ENCODE assay signal across 9 cellular contexts in genomic region chr2:189658281-189658680, GRCh38. TPM values are rescaled to one million over a fixed set of nuclear protein-coding genes. Genes with fewer than 3 reads are reported as not detected.
DNase-seq lines count a peak whose midpoint lies in the region; ATAC-seq and TF ChIP-seq lines count a peak whose summit lies in the region.
"Had no signal": no experiment of that assay in that cellular context is flagged by ENCODE, and none has a peak within 500 bp of the region (broad histone marks: within the 10 kb centered on the region; RNA-seq: fewer than 3 reads in every experiment).

No MANE protein-coding gene starts in this region.

- H3K27ac ChIP-seq in CD4-positive, alpha-beta T cell (ENCODE audit: low read depth, low read length): peak overlapping the region; percentile 67
- no peak overlapping the region for H3K27ac ChIP-seq in GM23338 (ENCODE audit: low read depth)

- H3K27me3 ChIP-seq in CD4-positive, alpha-beta T cell (ENCODE audit: control insufficient read depth, insufficient read depth, low read length): no peaks in the 10 kb centered on the region
- H3K27me3 ChIP-seq in GM23338 (ENCODE audit: insufficient read depth): no peaks in the 10 kb centered on the region

- no peaks in the 10 kb centered on the region for H4K20me1 ChIP-seq in GM23338 (replicated peaks; ENCODE audit: insufficient read depth)

- H3K27ac Mint-ChIP-seq in CD4-positive, alpha-beta T cell: peak overlapping the region; percentile 97
- no peak overlapping the region for H3K27ac Mint-ChIP-seq in GM23338
- H3K27ac Mint-ChIP-seq in activated naive CD8-positive, alpha-beta T cell treated with anti-CD3 and anti-CD28 coated beads, Interleukin-2, amount 10 ng/mL, durations not matched to agents 7 days and 5 days: peak overlapping the region; percentile 87
- peak overlapping the region in 8 of 10 donors; percentile 90 to 98 (median 95) for H3K27ac Mint-ChIP-seq in naive thymus-derived CD8-positive, alpha-beta T cell

- H3K79me2 ChIP-seq in GM23338 (replicated peaks; ENCODE audit: insufficient read depth): peaks cover 15% of the 10 kb centered on the region

- H3K4me1 Mint-ChIP-seq in CD4-positive, alpha-beta T cell (ENCODE audit: low read depth): peaks cover 52% of the 10 kb centered on the region
- H3K4me1 Mint-ChIP-seq in GM23338: 0 out of 3 replicates have a peak, but pooled peaks cover 2% of the 10 kb centered on the region
- H3K4me1 Mint-ChIP-seq in activated naive CD8-positive, alpha-beta T cell treated with anti-CD3 and anti-CD28 coated beads, Interleukin-2, amount 10 ng/mL, durations not matched to agents 7 days and 5 days: peaks cover 27% of the 10 kb centered on the region
- peaks cover 24 to 47% (median 36%) of the 10 kb centered on the region in 4 donors for H3K4me1 Mint-ChIP-seq in naive thymus-derived CD8-positive, alpha-beta T cell

- H2AFZ ChIP-seq in GM23338: peak overlapping the region; percentile 25

- H3K9me3 Mint-ChIP-seq in CD4-positive, alpha-beta T cell: no peaks in the 10 kb centered on the region
- H3K9me3 Mint-ChIP-seq in GM23338: peaks cover 6% of the 10 kb centered on the region
- peaks cover 2% of the 10 kb centered on the region for H3K9me3 Mint-ChIP-seq in activated naive CD8-positive, alpha-beta T cell treated with anti-CD3 and anti-CD28 coated beads, Interleukin-2, amount 10 ng/mL, durations not matched to agents 7 days and 5 days
- no peaks in the 10 kb centered on the region for H3K9me3 Mint-ChIP-seq in naive thymus-derived CD8-positive, alpha-beta T cell

- CTCF ChIA-PET in CD4-positive, alpha-beta T cell (lab: Charles Lee): interaction anchor here (1.2 to 2.5 kb wide), 3 partner anchors 9 to 104 kb away, joined by 3 to 11 read pairs (median 11); partner anchors contain the start of genes ANKAR and OSGEPL1

- peak overlapping the region; percentile 73 for H3K4me3 Mint-ChIP-seq in CD4-positive, alpha-beta T cell
- H3K4me3 Mint-ChIP-seq in GM23338: no peak overlapping the region
- H3K4me3 Mint-ChIP-seq in activated naive CD8-positive, alpha-beta T cell treated with anti-CD3 and anti-CD28 coated beads, Interleukin-2, amount 10 ng/mL, durations not matched to agents 7 days and 5 days: peak overlapping the region; percentile 70
- H3K4me3 Mint-ChIP-seq in naive thymus-derived CD8-positive, alpha-beta T cell: peak overlapping the region; percentile 58 to 86 (median 72)

- H3K36me3 ChIP-seq in GM23338 (ENCODE audit: insufficient read depth): no peaks in the 10 kb centered on the region

- intact Hi-C loops in CD4-positive, alpha-beta T cell (cut with DNase I, micrococcal nuclease): loop anchor here in 1 of 2 experiments (5.0 kb wide), 3 partner anchors 409 to 709 kb away; partner anchors contain the start of gene HIBCH
- intact Hi-C loops in head of caudate nucleus (cut with DNase I): no loop called here

- no peaks in the 10 kb centered on the region for H3F3A ChIP-seq in GM23338 (replicated peaks; ENCODE audit: low read depth)

- H3K4me1 ChIP-seq in GM23338 (ENCODE audit: insufficient read depth): peaks cover 7% of the 10 kb centered on the region

- DNase-seq in CD4-positive, alpha-beta T cell: peak in 7 of 10 experiments; percentile 11 to 47 (median 33)
- DNase-seq in GM23338 (ENCODE audit: low spot score) (no peak), G401 (ENCODE audit: low spot score) (no peak), RPMI8226 (no peak), head of caudate nucleus (no peak)
- no peak for DNase-seq in activated naive CD8-positive, alpha-beta T cell treated with anti-CD3 and anti-CD28 coated beads, Interleukin-2, amount 10 ng/mL, durations not matched to agents 7 days and 5 days
- peak in 4 of 10 donors; percentile 6 to 41 (median 32) for DNase-seq in naive thymus-derived CD8-positive, alpha-beta T cell
- no peak for DNase-seq in activated effector memory CD4-positive, alpha-beta T cell treated with anti-CD3 and anti-CD28 coated beads, Interleukin-2, amount 50 U/mL, for 16 hours
- DNase-seq: NCI-H1417 treated with DMSO at 0.1 percent for 48 hours had no signal

- H3K4me3 ChIP-seq in GM23338: no peak overlapping the region

- H3K36me3 Mint-ChIP-seq in CD4-positive, alpha-beta T cell (ENCODE audit: low read depth): no peaks in the 10 kb centered on the region
- H3K36me3 Mint-ChIP-seq in GM23338 (ENCODE audit: low read depth): peaks cover 4% of the 10 kb centered on the region; the same call in 1 of the 3 replicates
- H3K36me3 Mint-ChIP-seq in activated naive CD8-positive, alpha-beta T cell treated with anti-CD3 and anti-CD28 coated beads, Interleukin-2, amount 10 ng/mL, durations not matched to agents 7 days and 5 days: no peaks in the 10 kb centered on the region
- no peaks in the 10 kb centered on the region for H3K36me3 Mint-ChIP-seq in naive thymus-derived CD8-positive, alpha-beta T cell

- POLR2A ChIA-PET in CD4-positive, alpha-beta T cell (lab: Charles Lee): interaction anchor here (0.8 to 6.4 kb wide), 10 partner anchors 12 to 217 kb away, joined by 3 to 43 read pairs (median 4); partner anchors contain the start of genes ANKAR, OSGEPL1, SLC40A1 and WDR75
- POLR2A ChIA-PET in activated naive CD8-positive, alpha-beta T cell treated with anti-CD3 and anti-CD28 coated beads, Interleukin-2, amount 10 ng/mL, durations not matched to agents 7 days and 5 days (lab: Charles Lee): interaction anchor here (0.7 to 1.6 kb wide), 3 partner anchors 12 to 104 kb away, joined by 3 to 15 read pairs (median 8); partner anchors contain the start of genes OSGEPL1 and SLC40A1
- POLR2A ChIA-PET in naive thymus-derived CD8-positive, alpha-beta T cell (lab: Charles Lee): interaction anchor here (2.1 to 2.9 kb wide), 5 partner anchors 17 to 218 kb away, joined by 6 to 34 read pairs (median 13); partner anchors contain the start of genes ANKAR, ORMDL1, OSGEPL1 and PMS1

- no peaks in the 10 kb centered on the region for H3K27me3 Mint-ChIP-seq in CD4-positive, alpha-beta T cell
- peaks cover 2% of the 10 kb centered on the region for H3K27me3 Mint-ChIP-seq in GM23338 (ENCODE audit: insufficient read depth, low read depth, poor library complexity)
- no peaks in the 10 kb centered on the region for H3K27me3 Mint-ChIP-seq in activated naive CD8-positive, alpha-beta T cell treated with anti-CD3 and anti-CD28 coated beads, Interleukin-2, amount 10 ng/mL, durations not matched to agents 7 days and 5 days
- no peaks in the 10 kb centered on the region for H3K27me3 Mint-ChIP-seq in naive thymus-derived CD8-positive, alpha-beta T cell

- no peak overlapping the region for H3K4me2 ChIP-seq in GM23338

- H3K9me2 ChIP-seq in GM23338 (ENCODE audit: insufficient read depth): no peaks in the 10 kb centered on the region

- H3K9me3 ChIP-seq in CD4-positive, alpha-beta T cell (ENCODE audit: control insufficient read depth, low read length): no peaks in the 10 kb centered on the region

- in situ Hi-C loops in G401 (cut with HindIII; ENCODE audit: low sequenced_read_pairs): no loop called here

- ATAC-seq in CD4-positive, alpha-beta T cell (ENCODE audit: poor library complexity): peak; percentile 27
- no peak for ATAC-seq in GM23338
- ATAC-seq in activated naive CD8-positive, alpha-beta T cell treated with anti-CD3 and anti-CD28 coated beads, Interleukin-2, amount 10 ng/mL, durations not matched to agents 7 days and 5 days (ENCODE audit: low read depth): peak; percentile 16
- ATAC-seq in naive thymus-derived CD8-positive, alpha-beta T cell: peak; percentile 21 to 25

- no peak for TF ChIP-seq CTCF in CD4-positive, alpha-beta T cell (IDR thresholded peaks at IDR 0.05)
- no peak for TF ChIP-seq CTCF in GM23338 (conservative IDR thresholded peaks at IDR 0.05; ENCODE audit: low read depth in 2 of 2)

TF ChIP-seq in GM23338, 12 proteins besides CTCF, POLR2A, EP300 and RAD21 (continues in another document):
- TF ChIP-seq STAT1 (IDR thresholded peaks at IDR 0.05; ENCODE audit: unreplicated experiment): no peak
- TF ChIP-seq EZH2phosphoT487 (IDR thresholded peaks at IDR 0.05; ENCODE audit: unreplicated experiment): no peak

RNA-seq across cellular contexts. Expression of gene ASNSD1, which starts 3.0 kb away (rescaled TPM):
- total RNA-seq in CD4-positive, alpha-beta T cell: 10 to 100 TPM; 38.9 to 40.6 TPM
- total RNA-seq in GM23338 (2014; rRNA removed; shearing (Covaris generic)): 49.7 and 54.6 TPM in 2 replicates
- 38.4 and 40.7 TPM in 2 replicates for polyA plus RNA-seq in GM23338 (2016; fragmentation: Nextera tagmentation; extraction: Ambion mirVana)
- total RNA-seq in activated naive CD8-positive, alpha-beta T cell treated with anti-CD3 and anti-CD28 coated beads, Interleukin-2, amount 10 ng/mL, durations not matched to agents 7 days and 5 days: 10 to 100 TPM; 37.0 to 39.8 TPM
- total RNA-seq in naive thymus-derived CD8-positive, alpha-beta T cell: 10 to 100 TPM; 49.8 to 55.7 TPM
- 10 to 100 TPM; 44.0 to 73.7 (median 49.4) TPM for polyA plus RNA-seq in naive thymus-derived CD8-positive, alpha-beta T cell
- total RNA-seq in G401 (2014; rRNA removed; shearing (Covaris generic)): 35.4 and 62.6 TPM in 2 replicates

RNA-seq across cellular contexts. Expression of gene ANKAR, which starts 16.2 kb away (rescaled TPM):
- 1 to 10 TPM; 7.9 to 8.0 TPM for total RNA-seq in CD4-positive, alpha-beta T cell
- total RNA-seq in GM23338 (2014; rRNA removed; shearing (Covaris generic)): 3.0 and 4.5 TPM in 2 replicates
- polyA plus RNA-seq in GM23338 (2016; fragmentation: Nextera tagmentation; extraction: Ambion mirVana): 4.4 and 5.0 TPM in 2 replicates
- total RNA-seq in activated naive CD8-positive, alpha-beta T cell treated with anti-CD3 and anti-CD28 coated beads, Interleukin-2, amount 10 ng/mL, durations not matched to agents 7 days and 5 days: 1 to 10 TPM; 8.8 to 9.2 TPM
- total RNA-seq in naive thymus-derived CD8-positive, alpha-beta T cell: 10 to 100 TPM; 13.0 to 17.4 TPM
- polyA plus RNA-seq in naive thymus-derived CD8-positive, alpha-beta T cell: 1 to 10 TPM; 3.6 to 6.4 (median 5.0) TPM
- 1.7 and 8.1 TPM in 2 replicates for total RNA-seq in G401 (2014; rRNA removed; shearing (Covaris generic))

Comparison
In these comparisons a context has a peak if more than half of its experiments do, and no peak if none do; other contexts are left out.
1. DNase-seq: peak in CD4-positive, alpha-beta T cell (7 of 10); none in GM23338 (single experiment), activated naive CD8-positive, alpha-beta T cell treated with anti-CD3 and anti-CD28 coated beads, Interleukin-2, amount 10 ng/mL, durations not matched to agents 7 days and 5 days (single experiment), G401 (single experiment), RPMI8226 (single experiment), head of caudate nucleus (0 of 42) and activated effector memory CD4-positive, alpha-beta T cell treated with anti-CD3 and anti-CD28 coated beads, Interleukin-2, amount 50 U/mL, for 16 hours (single experiment).